8 cellular contexts compared by ENCODE assay signal in the genomic region with DNA sequence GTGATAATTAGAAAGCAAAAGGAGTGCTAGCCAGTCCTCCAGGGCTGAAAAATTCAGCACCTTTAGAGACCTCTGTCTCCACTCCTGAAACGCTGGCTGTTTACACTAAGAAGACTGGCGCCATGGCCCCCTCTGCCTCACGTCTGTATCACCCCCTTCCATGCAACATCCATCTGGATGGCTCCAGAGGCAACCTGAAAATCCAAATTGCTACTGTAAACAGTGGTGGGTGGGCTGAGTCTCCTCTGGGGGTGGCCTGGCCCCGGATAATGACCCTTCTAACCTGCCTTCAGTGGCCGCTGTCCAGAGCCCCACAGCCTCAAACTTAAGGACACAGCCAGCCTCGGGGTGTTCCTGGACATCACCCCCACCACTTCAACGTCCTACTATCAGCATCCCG. TPM values are rescaled to one million over a fixed set of nuclear protein-coding genes. Genes with fewer than 3 reads are reported as not detected.
DNase-seq lines count a peak whose midpoint lies in the region; ATAC-seq and TF ChIP-seq lines count a peak whose summit lies in the region.

No MANE protein-coding gene starts in this region.

- H3K4me3 ChIP-seq in RWPE2 (ENCODE audit: severe bottlenecking) (peak overlapping the region; percentile 82), fibroblast of the aortic adventitia (ENCODE audit: low read depth, low read length) (peak overlapping the region; percentile 92)

- H3K36me3 ChIP-seq in ES-I3 (ENCODE audit: insufficient read depth, low read length) (no peaks in the 10 kb centered on the region), RWPE2 (ENCODE audit: low read depth) (no peaks in the 10 kb centered on the region)

- no peaks in the 10 kb centered on the region for H3K36me3 Mint-ChIP-seq in progenitor cell of endocrine pancreas (ENCODE audit: insufficient read depth)

- peaks cover 28% of the 10 kb centered on the region for H3K4me1 Mint-ChIP-seq in progenitor cell of endocrine pancreas (ENCODE audit: low read depth)

- H3K4me1 ChIP-seq in ES-I3 (ENCODE audit: insufficient read depth, low read length) = peaks cover 12% of the 10 kb centered on the region
- peaks cover 13% of the 10 kb centered on the region for H3K4me1 ChIP-seq in RWPE2 (ENCODE audit: insufficient read depth, poor library complexity, severe bottlenecking)

- peaks cover 14% of the 10 kb centered on the region for H3K27me3 Mint-ChIP-seq in progenitor cell of endocrine pancreas

- TF ChIP-seq CTCF in RWPE2 (IDR thresholded peaks at IDR 0.05; ENCODE audit: poor library complexity, severe bottlenecking) = no peak
- TF ChIP-seq CTCF in fibroblast of the aortic adventitia (IDR thresholded peaks at IDR 0.05; ENCODE audit: insufficient read depth, low read length) = no peak
- TF ChIP-seq CTCF in progenitor cell of endocrine pancreas (IDR thresholded peaks at IDR 0.05; ENCODE audit: unreplicated experiment) = no peak

- H3K27me3 ChIP-seq in RWPE2 (ENCODE audit: insufficient read depth, poor library complexity, severe bottlenecking) = no peaks in the 10 kb centered on the region

- peak overlapping the region; percentile 86 for H3K4me3 Mint-ChIP-seq in progenitor cell of endocrine pancreas (ENCODE audit: low read depth)

- ATAC-seq in RWPE2 (ENCODE audit: low read depth) (no peak), HG02884 (IDR thresholded peaks at IDR 0.05; ENCODE audit: unreplicated experiment) (no peak), GM18519 (IDR thresholded peaks at IDR 0.05; ENCODE audit: low FRiP score, unreplicated experiment) (no peak)

- H3K9me3 Mint-ChIP-seq in progenitor cell of endocrine pancreas (ENCODE audit: low read depth) = no peaks in the 10 kb centered on the region

- peak overlapping the region; percentile 90 for H3K27ac Mint-ChIP-seq in progenitor cell of endocrine pancreas

- H3K9ac ChIP-seq in ES-I3 (ENCODE audit: low read depth, low read length) = peak overlapping the region; percentile 52; the same call in 1 of the 2 replicates

- H3K27ac ChIP-seq in RWPE2 (ENCODE audit: poor library complexity, severe bottlenecking) = no peak overlapping the region

- H3K9me3 ChIP-seq in ES-I3 (ENCODE audit: control insufficient read depth, insufficient read depth, low read length) (no peaks in the 10 kb centered on the region), RWPE2 (ENCODE audit: severe bottlenecking) (no peaks in the 10 kb centered on the region)

- DNase-seq in RWPE2 (ENCODE audit: low spot score) (no peak), fibroblast of the aortic adventitia (ENCODE audit: low read depth) (no peak), progenitor cell of endocrine pancreas (ENCODE audit: low spot score, unreplicated experiment) (no peak), HPDE6-E6E7 (ENCODE audit: extremely low spot score) (no peak), D341Med (ENCODE audit: low spot score) (no peak)

RNA-seq across cellular contexts. Expression of gene PRKD1, which starts 1.4 kb away (rescaled TPM):
- total RNA-seq in fibroblast of the aortic adventitia (ENCODE audit: low replicate concordance) (11.4 and 11.5 TPM in 2 replicates), progenitor cell of endocrine pancreas (23.6 and 29.9 TPM in 2 replicates)
